13 cellular contexts compared by ENCODE assay signal in genomic region chr3:134244921-134245320, GRCh38.
"Had no signal": no experiment of that assay in that cellular context is flagged by ENCODE, and none has a peak within 500 bp of the region (broad histone marks: within the 10 kb centered on the region; RNA-seq: fewer than 3 reads in every experiment).

No MANE protein-coding gene starts in this region.

- ATAC-seq: activated CD4-positive, CD25-positive, alpha-beta regulatory T cell treated with anti-CD3 and anti-CD28 coated beads, Interleukin-2, amount 50 U/mL, for 24 hours; left lung; pancreas had no signal

- H3K27ac ChIP-seq: esophagus muscularis mucosa, left lung, pancreas, stomach, thoracic aorta had no signal

- H3K36me3 ChIP-seq: esophagus muscularis mucosa, left lung, pancreas, stomach, thoracic aorta had no signal

- H3K4me3 ChIP-seq: esophagus muscularis mucosa, left lung, pancreas, stomach, thoracic aorta had no signal

- H3K4me3 Mint-ChIP-seq: activated T-helper 1 cell treated with anti-CD3 and anti-CD28 coated beads, Interleukin-12 subunit alpha, Interleukin-12 subunit beta, Interleukin-2, Interleukin-4 antibody, amounts not matched to agents 30 ng/mL and 10 ng/mL and 1 ng/mL, durations not matched to agents 14 hours and 24 hours and 36 hours; T-helper 2 cell treated with Interferon-gamma antibody and Interleukin-4, amounts not matched to agents 5 μg/mL and 100 μg/mL, for 36 hours had no signal

- DNase-seq: activated naive CD4-positive, alpha-beta T cell treated with Interleukin-2 at 50 U/mL for 16 hours; hippocampal formation; left lung; mesenchymal stem cell; pancreas; stimulated activated CD4-positive, alpha-beta T cell treated with anti-CD3 and anti-CD28 coated beads, Interleukin-12 subunit alpha, Interleukin-12 subunit beta, amount 100 ng/mL, for 4 hours; stimulated activated CD4-positive, alpha-beta T cell treated with anti-CD3 and anti-CD28 coated beads, Interleukin-2, amount 100 ng/mL, for 24 hours; stomach had no signal

- H3K9me3 ChIP-seq: esophagus muscularis mucosa, left lung, pancreas, stomach, thoracic aorta had no signal

- H3K9me3 Mint-ChIP-seq: activated T-helper 1 cell treated with anti-CD3 and anti-CD28 coated beads, Interleukin-12 subunit alpha, Interleukin-12 subunit beta, Interleukin-2, Interleukin-4 antibody, amounts not matched to agents 30 ng/mL and 10 ng/mL and 1 ng/mL, durations not matched to agents 14 hours and 24 hours and 36 hours; T-helper 2 cell treated with Interferon-gamma antibody and Interleukin-4, amounts not matched to agents 5 μg/mL and 100 μg/mL, for 36 hours had no signal

- H3K27me3 ChIP-seq: esophagus muscularis mucosa, left lung, pancreas, stomach had no signal

- H3K27ac Mint-ChIP-seq: activated T-helper 1 cell treated with anti-CD3 and anti-CD28 coated beads, Interleukin-12 subunit alpha, Interleukin-12 subunit beta, Interleukin-2, Interleukin-4 antibody, amounts not matched to agents 30 ng/mL and 10 ng/mL and 1 ng/mL, durations not matched to agents 14 hours and 24 hours and 36 hours; T-helper 2 cell treated with Interferon-gamma antibody and Interleukin-4, amounts not matched to agents 5 μg/mL and 100 μg/mL, for 36 hours had no signal
